In the genomic region with DNA sequence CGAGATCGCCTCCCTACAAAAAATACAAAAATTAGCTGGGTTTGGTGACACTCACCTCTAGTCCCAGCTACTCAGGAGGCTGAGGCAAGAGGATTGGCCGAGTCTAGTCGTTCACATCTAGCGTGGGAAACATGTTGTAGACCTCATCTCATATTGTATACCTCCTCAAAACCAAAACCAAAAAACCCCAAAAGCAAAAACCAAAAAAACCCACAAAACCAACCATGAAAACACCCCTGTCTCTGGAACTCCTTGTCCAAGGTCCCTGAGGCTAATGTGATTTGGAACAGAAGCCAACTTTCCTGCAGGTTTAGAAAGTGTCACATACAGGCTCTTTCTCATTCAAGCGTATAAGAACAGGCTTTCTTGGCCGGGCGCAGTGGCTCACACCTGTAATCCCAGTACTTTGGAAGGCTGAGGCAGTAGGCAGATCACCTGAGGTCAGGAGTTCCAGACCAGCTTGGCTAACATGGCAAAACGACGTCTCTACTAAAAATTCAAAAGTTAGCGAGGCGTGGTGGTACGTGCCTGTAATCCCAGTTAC, we compare ENCODE assay signal across 14 cellular contexts. TPM values are rescaled to one million over a fixed set of nuclear protein-coding genes. Genes with fewer than 3 reads are reported as not detected.
DNase-seq lines count a peak whose midpoint lies in the region; ATAC-seq and TF ChIP-seq lines count a peak whose summit lies in the region.
"Had no signal": no experiment of that assay in that cellular context is flagged by ENCODE, and none has a peak within 500 bp of the region (broad histone marks: within the 10 kb centered on the region; RNA-seq: fewer than 3 reads in every experiment).

No MANE protein-coding gene starts in this region.

- DNase-seq in natural killer cell (no peak), NCI-H510A treated with DMSO at 0.1 percent for 48 hours (lab: John Stamatoyannopoulos, UW) (no peak), activated T-cell treated with anti-CD3 and anti-CD28 coated beads for 4 hours (no peak), retina (no peak)
- no peak for DNase-seq in natural killer cell treated with Interleukin-12 subunit alpha and Interleukin-12 subunit beta and Interleukin-15 and Interleukin-18, amount 100 ng/mL, for 72 hours (ENCODE audit: low spot score)
- no peak for DNase-seq in activated T-cell treated with anti-CD3 and anti-CD28 coated beads, Interleukin-2, amount 50 U/mL, for 1 hour
- DNase-seq: CD4-positive, alpha-beta memory T cell; MG63; NCI-H1105; NCI-H1694 treated with DMSO at 0.1 percent for 48 hours; NCI-H446; NCI-H748 treated with DMSO at 0.1 percent for 48 hours had no signal

- H3K4me3 Mint-ChIP-seq in natural killer cell (no peak overlapping the region), brain (no peak overlapping the region), nephron (no peak overlapping the region)
- H3K4me3 Mint-ChIP-seq in natural killer cell treated with Interleukin-12 subunit alpha and Interleukin-12 subunit beta and Interleukin-15 and Interleukin-18, amount 100 ng/mL, for 72 hours, result no peak overlapping the region
- H3K4me3 Mint-ChIP-seq: CD4-positive, alpha-beta memory T cell had no signal

- no peak for ATAC-seq in natural killer cell
- ATAC-seq in natural killer cell treated with Interleukin-12 subunit alpha and Interleukin-12 subunit beta and Interleukin-15 and Interleukin-18, amount 100 ng/mL, for 72 hours, result no peak

- peaks cover 8 to 15% of the 10 kb centered on the region in 2 donors for H3K4me1 Mint-ChIP-seq in natural killer cell
- peaks cover 4 to 16% of the 10 kb centered on the region in 2 donors for H3K4me1 Mint-ChIP-seq in natural killer cell treated with Interleukin-12 subunit alpha and Interleukin-12 subunit beta and Interleukin-15 and Interleukin-18, amount 100 ng/mL, for 72 hours (ENCODE audit: low read depth in 2 of 2)
- peaks cover 44% of the 10 kb centered on the region for H3K4me1 Mint-ChIP-seq in brain
- peaks cover 29% of the 10 kb centered on the region for H3K4me1 Mint-ChIP-seq in nephron

- no peaks in the 10 kb centered on the region for H3K36me3 Mint-ChIP-seq in natural killer cell
- H3K36me3 Mint-ChIP-seq in natural killer cell treated with Interleukin-12 subunit alpha and Interleukin-12 subunit beta and Interleukin-15 and Interleukin-18, amount 100 ng/mL, for 72 hours, result no peaks in the 10 kb centered on the region
- H3K36me3 Mint-ChIP-seq in brain, result peaks cover 22% of the 10 kb centered on the region
- H3K36me3 Mint-ChIP-seq in nephron (ENCODE audit: low read depth), result no peaks in the 10 kb centered on the region
- H3K36me3 Mint-ChIP-seq: CD4-positive, alpha-beta memory T cell had no signal

- TF ChIP-seq CTCF in natural killer cell (IDR thresholded peaks at IDR 0.05) (no peak), brain (conservative IDR thresholded peaks at IDR 0.05) (no peak), nephron (IDR thresholded peaks at IDR 0.05; ENCODE audit: unreplicated experiment in 3 of 3) (no peak)

- H3K27ac Mint-ChIP-seq in natural killer cell (peak overlapping the region; percentile 40 to 73), brain (peak overlapping the region in 4 of 5 experiments; percentile 14 to 69 (median 58)), nephron (peak overlapping the region; percentile 31 to 73 (median 61))
- H3K27ac Mint-ChIP-seq in natural killer cell treated with Interleukin-12 subunit alpha and Interleukin-12 subunit beta and Interleukin-15 and Interleukin-18, amount 100 ng/mL, for 72 hours, result no peak overlapping the region

- H3K27me3 Mint-ChIP-seq in natural killer cell (ENCODE audit: low read depth in 2 of 2) (no peaks in the 10 kb centered on the region), brain (no peaks in the 10 kb centered on the region), nephron (ENCODE audit: low read depth) (no peaks in the 10 kb centered on the region)
- no peaks in the 10 kb centered on the region for H3K27me3 Mint-ChIP-seq in natural killer cell treated with Interleukin-12 subunit alpha and Interleukin-12 subunit beta and Interleukin-15 and Interleukin-18, amount 100 ng/mL, for 72 hours
- H3K27me3 Mint-ChIP-seq: CD4-positive, alpha-beta memory T cell had no signal

- intact Hi-C loops in natural killer cell (cut with micrococcal nuclease), result no loop called here

- H3K9me3 Mint-ChIP-seq in natural killer cell (no peaks in the 10 kb centered on the region), brain (no peaks in the 10 kb centered on the region), nephron (no peaks in the 10 kb centered on the region)
- no peaks in the 10 kb centered on the region for H3K9me3 Mint-ChIP-seq in natural killer cell treated with Interleukin-12 subunit alpha and Interleukin-12 subunit beta and Interleukin-15 and Interleukin-18, amount 100 ng/mL, for 72 hours
- H3K9me3 Mint-ChIP-seq: CD4-positive, alpha-beta memory T cell had no signal

RNA-seq across cellular contexts. Expression of a gene that starts 29.0 kb away (rescaled TPM):
- 10 to 100 TPM; 51.0 to 61.2 (median 55.3) TPM for total RNA-seq in natural killer cell
- total RNA-seq in natural killer cell treated with Interleukin-12 subunit alpha and Interleukin-12 subunit beta and Interleukin-15 and Interleukin-18, amount 100 ng/mL, for 72 hours, result 10 to 100 TPM; 21.9 to 53.4 TPM
- 39.2 TPM for polyA plus RNA-seq in brain (ENCODE audit: insufficient read depth, low read depth, low replicate concordance)

RNA-seq across cellular contexts. Expression of a gene that starts 52.8 kb away (rescaled TPM):
- total RNA-seq in natural killer cell, result 10 to 100 TPM in 2 of 3 donors, 1 to 10 TPM in 1; 9.5 to 13.0 (median 12.9) TPM
- 10 to 100 TPM in 1 of 2 donors, 1 to 10 TPM in 1; 4.5 to 28.6 TPM for total RNA-seq in natural killer cell treated with Interleukin-12 subunit alpha and Interleukin-12 subunit beta and Interleukin-15 and Interleukin-18, amount 100 ng/mL, for 72 hours
- polyA plus RNA-seq in brain (ENCODE audit: insufficient read depth, low read depth, low replicate concordance), result 7.7 TPM

RNA-seq across cellular contexts. Expression of a gene that starts 57.5 kb away (rescaled TPM):
- 10 to 100 TPM; 10.7 to 27.4 (median 25.4) TPM for total RNA-seq in natural killer cell
- 1 to 10 TPM; 2.7 to 9.1 TPM for total RNA-seq in natural killer cell treated with Interleukin-12 subunit alpha and Interleukin-12 subunit beta and Interleukin-15 and Interleukin-18, amount 100 ng/mL, for 72 hours
- 61.3 TPM for polyA plus RNA-seq in brain (ENCODE audit: insufficient read depth, low read depth, low replicate concordance)

Comparison
In these comparisons a context has a peak if more than half of its experiments do, and no peak if none do; other contexts are left out.
1. H3K27ac Mint-ChIP-seq: peak in natural killer cell (2 of 2), brain (4 of 5) and nephron (3 of 3); none in natural killer cell treated with Interleukin-12 subunit alpha and Interleukin-12 subunit beta and Interleukin-15 and Interleukin-18, amount 100 ng/mL, for 72 hours (0 of 2).